ENCODE assay signal across 8 cellular contexts in genomic region chr7:102432476-102433318, GRCh38. TPM values are rescaled to one million over a fixed set of nuclear protein-coding genes. Genes with fewer than 3 reads are reported as not detected.
DNase-seq lines count a peak whose midpoint lies in the region; ATAC-seq lines count a peak whose summit lies in the region.

No MANE protein-coding gene starts in this region.

- in situ Hi-C loops in ACHN (cut with HindIII; ENCODE audit: low pct_ligation_motif_present, low pct_unique_long_range_greater_than_20kb, low sequenced_read_pairs), result no loop called here

- H3K4me3 Mint-ChIP-seq in activated T-cell treated with anti-CD3 and anti-CD28 coated beads, Interleukin-2, amount 50 U/mL, for 72 hours, result peak overlapping the region; percentile 78 to 79

- H3K27ac Mint-ChIP-seq in activated T-cell treated with anti-CD3 and anti-CD28 coated beads, Interleukin-2, amount 50 U/mL, for 72 hours, result peak overlapping the region; percentile 80

- intact Hi-C loops in left ventricle myocardium superior (cut with micrococcal nuclease), result no loop called here

- no peaks in the 10 kb centered on the region for H3K27me3 Mint-ChIP-seq in activated T-cell treated with anti-CD3 and anti-CD28 coated beads, Interleukin-2, amount 50 U/mL, for 72 hours (ENCODE audit: low read depth)

- H3K4me3 ChIP-seq in skeletal muscle cell (ENCODE audit: low read depth, low read length), result peak overlapping the region; percentile 80

- peak; percentile 34 for ATAC-seq in GM19023 (IDR thresholded peaks at IDR 0.05; ENCODE audit: unreplicated experiment)
- peak; percentile 27 for ATAC-seq in HG03196 (IDR thresholded peaks at IDR 0.05; ENCODE audit: unreplicated experiment)
- peak; percentile 40 to 43 for ATAC-seq in activated T-cell treated with anti-CD3 and anti-CD28 coated beads, Interleukin-2, amount 50 U/mL, for 72 hours (replicated peaks in 1 of 2)
- ATAC-seq in left ventricle myocardium superior, result peak; percentile 20

- DNase-seq in ACHN (peak; percentile 51), left ventricle myocardium superior (no peak), skeletal muscle cell (ENCODE audit: low read depth) (no peak), SKM-1 treated with dmso at 0.1 percent for 144 hours (lab: John Stamatoyannopoulos, UW; ENCODE audit: unreplicated experiment) (no peak), OCI-M2 (lab: John Stamatoyannopoulos, UW; ENCODE audit: unreplicated experiment) (no peak)
- DNase-seq in activated T-cell treated with anti-CD3 and anti-CD28 coated beads, Interleukin-2, amount 50 U/mL, for 72 hours, result peak in 1 of 2 donors; percentile 50

- no peaks in the 10 kb centered on the region for H3K9me3 Mint-ChIP-seq in activated T-cell treated with anti-CD3 and anti-CD28 coated beads, Interleukin-2, amount 50 U/mL, for 72 hours

- peaks cover 0 to 4% of the 10 kb centered on the region in 2 donors for H3K36me3 Mint-ChIP-seq in activated T-cell treated with anti-CD3 and anti-CD28 coated beads, Interleukin-2, amount 50 U/mL, for 72 hours (ENCODE audit: insufficient read depth in 2 of 2)

- peaks cover 55% of the 10 kb centered on the region for H3K4me1 Mint-ChIP-seq in activated T-cell treated with anti-CD3 and anti-CD28 coated beads, Interleukin-2, amount 50 U/mL, for 72 hours (ENCODE audit: low read depth)

RNA-seq across cellular contexts. Expression of gene ORAI2, which starts 0.7 kb away (rescaled TPM):
- total RNA-seq in activated T-cell treated with anti-CD3 and anti-CD28 coated beads, Interleukin-2, amount 50 U/mL, for 72 hours, result 10 to 100 TPM; 37.8 to 42.2 TPM
- 3.1 TPM for total RNA-seq in left ventricle myocardium superior

RNA-seq across cellular contexts. Expression of gene ALKBH4, which starts 32.0 kb away (rescaled TPM):
- 10 to 100 TPM in 1 of 2 donors, 1 to 10 TPM in 1; 9.1 to 11.8 TPM for total RNA-seq in activated T-cell treated with anti-CD3 and anti-CD28 coated beads, Interleukin-2, amount 50 U/mL, for 72 hours
- total RNA-seq in left ventricle myocardium superior, result 4.5 TPM

RNA-seq across cellular contexts. Expression of gene LRWD1, which starts 32.1 kb away (rescaled TPM):
- total RNA-seq in activated T-cell treated with anti-CD3 and anti-CD28 coated beads, Interleukin-2, amount 50 U/mL, for 72 hours, result 10 to 100 TPM; 13.1 to 13.6 TPM
- 10.4 TPM for total RNA-seq in left ventricle myocardium superior

RNA-seq across cellular contexts. Expression of gene PRKRIP1, which starts 36.5 kb away (rescaled TPM):
- 10 to 100 TPM; 30.6 to 35.7 TPM for total RNA-seq in activated T-cell treated with anti-CD3 and anti-CD28 coated beads, Interleukin-2, amount 50 U/mL, for 72 hours
- total RNA-seq in left ventricle myocardium superior, result 11.8 TPM

RNA-seq across cellular contexts. Expression of gene POLR2J, which starts 46.0 kb away (rescaled TPM):
- total RNA-seq in activated T-cell treated with anti-CD3 and anti-CD28 coated beads, Interleukin-2, amount 50 U/mL, for 72 hours, result 10 to 100 TPM; 40.5 to 53.5 TPM
- 49.6 TPM for total RNA-seq in left ventricle myocardium superior
